1 cellular context compared by ENCODE assay signal in genomic region chr12:113273053-113273725, GRCh38.
TF ChIP-seq lines count a peak whose summit lies in the region.

No MANE protein-coding gene starts in this region.

TF ChIP-seq in SK-N-SH treated with all-trans-retinoic acid at 6 μM for 48 hours, 23 proteins besides CTCF, POLR2A, EP300 and RAD21 (continued from another document):
- TF ChIP-seq ESRRG (CRISPR knock-in tag; IDR thresholded peaks at IDR 0.05), result no peak
- no peak for TF ChIP-seq CREB5 (CRISPR knock-in tag; IDR thresholded peaks at IDR 0.05; ENCODE audit: low read depth)
